Comparison of ENCODE assay signal across 7 cellular contexts in genomic region chr13:113291997-113292862, GRCh38. TPM values are rescaled to one million over a fixed set of nuclear protein-coding genes. Genes with fewer than 3 reads are reported as not detected.
DNase-seq lines count a peak whose midpoint lies in the region; ATAC-seq and TF ChIP-seq lines count a peak whose summit lies in the region.

No MANE protein-coding gene starts in this region.

- no peaks in the 10 kb centered on the region for H3K36me3 ChIP-seq in GM06990 (ENCODE audit: control insufficient read depth, insufficient read depth, low read length)
- no peaks in the 10 kb centered on the region for H3K36me3 ChIP-seq in OCI-LY3 (replicated peaks; ENCODE audit: low read depth, low read length)
- H3K36me3 ChIP-seq in left lung: no peaks in the 10 kb centered on the region
- H3K36me3 ChIP-seq in testis (ENCODE audit: low read depth, missing control alignments): no peaks in the 10 kb centered on the region

- no peak overlapping the region for H3K9ac ChIP-seq in OCI-LY3 (ENCODE audit: low read length)

- H3K27me3 ChIP-seq in GM06990 (replicated peaks; ENCODE audit: control insufficient read depth, insufficient read depth, low read length) (no peaks in the 10 kb centered on the region), OCI-LY3 (ENCODE audit: low read depth, low read length) (peaks cover 59% of the 10 kb centered on the region), left lung (peaks cover 0 to 59% of the 10 kb centered on the region in 2 donors), testis (no peaks in the 10 kb centered on the region)

- H3K4me2 ChIP-seq in OCI-LY3 (ENCODE audit: low read length): peak overlapping the region; percentile 10; the same call in 1 of the 2 replicates

- H3K4me3 ChIP-seq in GM06990 (replicated peaks; ENCODE audit: low read depth, low read length) (peak overlapping the region; percentile 1; the same call in 1 of the 2 replicates), OCI-LY3 (ENCODE audit: low read length) (peak overlapping the region; percentile 40; the same call in 1 of the 2 replicates), left lung (peak overlapping the region in 1 of 2 donors; percentile 5), testis (no peak overlapping the region)

- H4K20me1 ChIP-seq in OCI-LY3 (ENCODE audit: insufficient read depth, low read length): no peaks in the 10 kb centered on the region

- H3K79me2 ChIP-seq in OCI-LY3 (ENCODE audit: low read length): peaks cover 2% of the 10 kb centered on the region; the same call in 1 of the 2 replicates

- no peaks in the 10 kb centered on the region for H3K36me3 Mint-ChIP-seq in brain

- H3K27ac ChIP-seq in OCI-LY3 (ENCODE audit: low read length) (no peak overlapping the region), left lung (no peak overlapping the region), testis (peak overlapping the region in 1 of 2 donors; percentile 3)

- no peak for TF ChIP-seq CTCF in GM06990 (IDR thresholded peaks at IDR 0.05; ENCODE audit: insufficient read depth, low read length, poor library complexity, severe bottlenecking)
- no peak for TF ChIP-seq CTCF in OCI-LY3 (IDR thresholded peaks at IDR 0.05; ENCODE audit: low read depth, low read length)
- TF ChIP-seq CTCF in brain (conservative IDR thresholded peaks at IDR 0.05): no peak
- TF ChIP-seq CTCF in left lung (IDR thresholded peaks at IDR 0.05): no peak
- no peak for TF ChIP-seq CTCF in testis (IDR thresholded peaks at IDR 0.05)

- TF ChIP-seq POLR2A in testis (IDR thresholded peaks at IDR 0.05): no peak

- 0 out of 2 replicates have a peak, but pooled peaks cover 6% of the 10 kb centered on the region for H3K9me3 ChIP-seq in OCI-LY3 (ENCODE audit: insufficient read depth, low read length)
- no peaks in the 10 kb centered on the region for H3K9me3 ChIP-seq in left lung
- no peaks in the 10 kb centered on the region for H3K9me3 ChIP-seq in testis

- ATAC-seq in left lung (peak; percentile 18), HG03095 (IDR thresholded peaks at IDR 0.05; ENCODE audit: unreplicated experiment) (no peak)

- H3K4me3 Mint-ChIP-seq in brain: peak overlapping the region; percentile 30 to 84 (median 73)

- H3K27ac Mint-ChIP-seq in brain: peak overlapping the region in 4 of 5 experiments; percentile 5 to 85 (median 57)

- peaks cover 0 to 6% (median 0%) of the 10 kb centered on the region in 5 experiments for H3K9me3 Mint-ChIP-seq in brain

- WGBS in testis, 2 donors: 23 to 29% methylated on average over 23 of the region's 23 CpGs

- H3K27me3 Mint-ChIP-seq in brain: peaks cover 21% of the 10 kb centered on the region

- H3K4me1 ChIP-seq in OCI-LY3 (ENCODE audit: low read length) (peaks cover 5% of the 10 kb centered on the region; the same call in 1 of the 2 replicates), left lung (peaks cover 3 to 23% of the 10 kb centered on the region in 2 donors), testis (peaks cover 4% of the 10 kb centered on the region)

- intact Hi-C loops in left lung (cut with DNase I): no loop called here
- intact Hi-C loops in testis (cut with DNase I; ENCODE audit: low total_unique reads): no loop called here
- intact Hi-C loops in head of caudate nucleus (cut with DNase I): no loop called here

- H2AFZ ChIP-seq in OCI-LY3 (ENCODE audit: low read depth, low read length): no peak overlapping the region

- H3K4me1 Mint-ChIP-seq in brain: peaks cover 27% of the 10 kb centered on the region

- DNase-seq in GM06990 (ENCODE audit: extremely low read depth, insufficient read length) (peak; percentile 20), left lung (peak; percentile 49 to 86), testis (peak; percentile 23), head of caudate nucleus (no peak)

RNA-seq across cellular contexts. Expression of gene LAMP1, which starts 4.8 kb away (rescaled TPM):
- polyA plus RNA-seq in brain (ENCODE audit: insufficient read depth, low read depth, low replicate concordance) (220 TPM), testis (ENCODE audit: insufficient read depth, low read depth, low replicate concordance) (254 TPM)
- total RNA-seq in left lung (100 to 1,000 TPM; 314 to 374 TPM), testis (100 to 1,000 TPM; 177 to 231 TPM)

Comparison
In these comparisons a context has a peak if more than half of its experiments do, and no peak if none do; other contexts are left out.
1. DNase-seq: peak in GM06990 (single experiment), left lung (2 of 2) and testis (single experiment); none in head of caudate nucleus (0 of 42).
2. H3K4me3 ChIP-seq: peak in GM06990 (single experiment) and OCI-LY3 (single experiment); none in testis (0 of 2).